Comparison of ENCODE assay signal across 24 cellular contexts in the genomic region with DNA sequence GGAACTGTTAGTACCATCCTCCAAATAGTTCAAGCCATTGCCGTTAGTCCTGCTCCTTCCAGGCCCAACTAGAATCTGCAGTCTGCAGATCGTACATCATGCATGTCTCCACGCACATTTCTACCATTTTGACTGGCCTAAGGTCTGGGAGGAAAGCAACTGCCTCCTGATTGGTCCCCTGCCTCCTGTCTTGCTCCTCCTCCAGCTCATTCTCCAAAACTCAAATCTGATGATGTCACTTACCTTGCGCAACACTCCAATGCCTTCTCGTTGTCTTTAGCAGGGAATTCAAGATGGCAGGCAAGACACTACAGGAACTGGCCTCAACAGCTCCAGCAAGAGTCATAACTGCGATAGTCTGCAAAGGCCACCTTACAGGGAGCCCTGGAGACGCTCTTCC. TPM values are rescaled to one million over a fixed set of nuclear protein-coding genes. Genes with fewer than 3 reads are reported as not detected.
DNase-seq lines count a peak whose midpoint lies in the region; ATAC-seq, FAIRE-seq and TF ChIP-seq lines count a peak whose summit lies in the region.
"Had no signal": no experiment of that assay in that cellular context is flagged by ENCODE, and none has a peak within 500 bp of the region (broad histone marks: within the 10 kb centered on the region; RNA-seq: fewer than 3 reads in every experiment).

No MANE protein-coding gene starts in this region.

- H3K4me3 Mint-ChIP-seq in neural progenitor cell = no peak overlapping the region
- H3K4me3 Mint-ChIP-seq: activated B cell treated with CpG ODN at 0.5 μM for 24 hours; activated CD8-positive, alpha-beta T cell treated with anti-CD3 and anti-CD28 coated beads, Interleukin-2, amount 10 ng/mL, durations not matched to agents 7 days and 5 days; activated T-helper 1 cell treated with anti-CD3 and anti-CD28 coated beads, Interleukin-12 subunit alpha, Interleukin-12 subunit beta, Interleukin-2, Interleukin-4 antibody, amounts not matched to agents 30 ng/mL and 10 ng/mL and 1 ng/mL, durations not matched to agents 14 hours and 24 hours and 36 hours; B cell; HFFc6; T-helper 2 cell treated with Interferon-gamma antibody and Interleukin-4, amounts not matched to agents 5 μg/mL and 100 μg/mL, for 36 hours had no signal

- H3K18ac ChIP-seq in IMR-90 (ENCODE audit: low read depth, low read length) = no peak overlapping the region

- H2BK5ac ChIP-seq in IMR-90 (ENCODE audit: low read depth, low read length, poor library complexity, severe bottlenecking) = no peak overlapping the region

- H3K79me2 ChIP-seq in GM12878 (ENCODE audit: control insufficient read depth, insufficient read depth, low read length) (no peaks in the 10 kb centered on the region), neural progenitor cell (ENCODE audit: low read depth) (no peaks in the 10 kb centered on the region)

- H3K4me3 ChIP-seq in IMR-90 (ENCODE audit: insufficient read depth, low read depth, low read length) (no peak overlapping the region), GM12878 (no peak overlapping the region), neural progenitor cell (no peak overlapping the region)
- H3K4me3 ChIP-seq: gastroesophageal sphincter, SJSA1 had no signal

- H2BK20ac ChIP-seq in IMR-90 (ENCODE audit: low read depth, low read length) = no peak overlapping the region

- POLR2A ChIA-PET in IMR-90 (lab: Charles Lee; ENCODE audit: unreplicated experiment) (interaction anchor here (0.7 kb wide), 1 partner anchor 26 kb away, joined by 3 read pairs; no protein-coding TSS in a partner anchor), GM12878 (lab: Charles Lee) (no interaction called here)

- no peaks in the 10 kb centered on the region for H3K27me3 ChIP-seq in IMR-90 (ENCODE audit: control insufficient read depth, insufficient read depth, low read length)
- H3K27me3 ChIP-seq in GM12878 (replicated peaks in 1 of 2; ENCODE audit: control insufficient read depth in 2 of 2, insufficient read depth in 2 of 2, low read length in 1 of 2) = no peaks in the 10 kb centered on the region
- H3K27me3 ChIP-seq in neural progenitor cell = no peaks in the 10 kb centered on the region
- H3K27me3 ChIP-seq: gastroesophageal sphincter, SJSA1 had no signal

- no peaks in the 10 kb centered on the region for H3K9me1 ChIP-seq in IMR-90 (ENCODE audit: insufficient read depth, low read length)

- no peak overlapping the region for H3K27ac Mint-ChIP-seq in neural progenitor cell
- H3K27ac Mint-ChIP-seq: activated B cell treated with CpG ODN at 0.5 μM for 24 hours; activated CD8-positive, alpha-beta T cell treated with anti-CD3 and anti-CD28 coated beads, Interleukin-2, amount 10 ng/mL, durations not matched to agents 7 days and 5 days; B cell; HFFc6; T-helper 2 cell treated with Interferon-gamma antibody and Interleukin-4, amounts not matched to agents 5 μg/mL and 100 μg/mL, for 36 hours had no signal

- TF ChIP-seq RAD21 in IMR-90 (IDR thresholded peaks at IDR 0.05; ENCODE audit: low read length) (no peak), GM12878 (IDR thresholded peaks at IDR 0.05; ENCODE audit: insufficient read depth, low read depth, low read length) (no peak)

- H3K4me1 Mint-ChIP-seq in neural progenitor cell = no peaks in the 10 kb centered on the region
- H3K4me1 Mint-ChIP-seq: activated B cell treated with CpG ODN at 0.5 μM for 24 hours had no signal

- no peak overlapping the region for H2BK120ac ChIP-seq in IMR-90 (ENCODE audit: low read depth, low read length)

- H3K56ac ChIP-seq in IMR-90 (ENCODE audit: extremely low read depth, insufficient read depth, low read length) = no peak overlapping the region

- TF ChIP-seq POLR2A in IMR-90 (IDR thresholded peaks at IDR 0.05; ENCODE audit: low read depth, low read length) (no peak), GM12878 (IDR thresholded peaks at IDR 0.05; ENCODE audit: low read depth, low read length) (no peak)

- dilution Hi-C loops in IMR-90 (cut with HindIII; ENCODE audit: low sequenced_read_pairs, unreplicated experiment) = no loop called here

- no peak for TF ChIP-seq CTCF in IMR-90 (conservative IDR thresholded peaks at IDR 0.05; ENCODE audit: low read depth, low read length)
- TF ChIP-seq CTCF in GM12878 (IDR thresholded peaks at IDR 0.05 in 2 of 3, conservative IDR thresholded peaks at IDR 0.05 in 1 of 3; ENCODE audit: control insufficient read depth in 2 of 3, extremely low read depth in 1 of 3, insufficient read depth in 1 of 3, low read depth in 3 of 3, low read length in 3 of 3) = no peak
- TF ChIP-seq CTCF in neural progenitor cell (IDR thresholded peaks at IDR 0.05) = no peak

- H3K36me3 ChIP-seq in IMR-90 (ENCODE audit: control insufficient read depth, insufficient read depth, low read length) (no peaks in the 10 kb centered on the region), GM12878 (ENCODE audit: control insufficient read depth in 2 of 2, insufficient read depth in 2 of 2, low read length in 1 of 2) (no peaks in the 10 kb centered on the region), neural progenitor cell (no peaks in the 10 kb centered on the region)
- H3K36me3 ChIP-seq: gastroesophageal sphincter, SJSA1 had no signal

- peaks cover 3% of the 10 kb centered on the region for H3K9me3 Mint-ChIP-seq in neural progenitor cell
- H3K9me3 Mint-ChIP-seq: activated B cell treated with CpG ODN at 0.5 μM for 24 hours, HFFc6 had no signal

- no peak overlapping the region for H4K8ac ChIP-seq in IMR-90 (ENCODE audit: low read depth in 2 of 2, low read length in 2 of 2)

- SMC1A ChIA-PET in GM12878 (lab: Charles Lee; ENCODE audit: uncharacterized antibody, unreplicated experiment) = no interaction called here

- H2BK15ac ChIP-seq in IMR-90 (ENCODE audit: low read depth, low read length) = no peak overlapping the region

- peak overlapping the region; percentile 50 for H2AK9ac ChIP-seq in IMR-90 (replicated peaks; ENCODE audit: low read depth, low read length, poor library complexity)

- H3F3A ChIP-seq in neural progenitor cell (ENCODE audit: low read depth) = no peaks in the 10 kb centered on the region

- RAD21 ChIA-PET in GM12878 (lab: Charles Lee; ENCODE audit: unreplicated experiment) = no interaction called here

- H2AFZ ChIP-seq in IMR-90 (replicated peaks; ENCODE audit: low read length, poor library complexity) (peak overlapping the region; percentile 46), GM12878 (ENCODE audit: control insufficient read depth, low read depth, low read length) (no peak overlapping the region), neural progenitor cell (replicated peaks) (peak overlapping the region; percentile 22)

- no peak overlapping the region for H4K5ac ChIP-seq in IMR-90 (ENCODE audit: low read depth, low read length)

- no peak overlapping the region for H3K27ac ChIP-seq in IMR-90 (ENCODE audit: insufficient read depth, low read length)
- no peak overlapping the region for H3K27ac ChIP-seq in GM12878 (ENCODE audit: control insufficient read depth, insufficient read depth)
- no peak overlapping the region for H3K27ac ChIP-seq in neural progenitor cell
- H3K27ac ChIP-seq: epithelial cell of prostate, gastroesophageal sphincter, SJSA1 had no signal

- peak; percentile 31 for FAIRE-seq in GM12878 (lab: Jason Lieb, UNC)

- intact Hi-C loops in IMR-90 (cut with micrococcal nuclease) = no loop called here
- intact Hi-C loops in GM12878 (cut with micrococcal nuclease; ENCODE audit: unreplicated experiment) = no loop called here

- H2AK5ac ChIP-seq in IMR-90 (ENCODE audit: low read depth, low read length) = no peak overlapping the region

- H3K23ac ChIP-seq in IMR-90 (ENCODE audit: low read depth, low read length) = no peak overlapping the region

- H3K79me1 ChIP-seq in IMR-90 (ENCODE audit: low read depth in 1 of 2, low read length in 2 of 2) = no peaks in the 10 kb centered on the region

- H4K91ac ChIP-seq in IMR-90 (ENCODE audit: insufficient read depth, low read depth, low read length) = no peak overlapping the region

- H3K9me3 ChIP-seq in IMR-90 (ENCODE audit: control insufficient read depth, insufficient read depth, low read length) (peaks cover 2% of the 10 kb centered on the region; the same call in 1 of the 2 replicates), GM12878 (replicated peaks; ENCODE audit: control insufficient read depth, insufficient read depth, low read length) (peaks cover 2% of the 10 kb centered on the region; the same call in 1 of the 3 replicates), neural progenitor cell (ENCODE audit: low read depth) (no peaks in the 10 kb centered on the region)
- H3K9me3 ChIP-seq: Caco-2, gastroesophageal sphincter, SJSA1 had no signal

- no peaks in the 10 kb centered on the region for H3K4me1 ChIP-seq in IMR-90 (ENCODE audit: control insufficient read depth, insufficient read depth, low read length)
- H3K4me1 ChIP-seq in GM12878 (ENCODE audit: control insufficient read depth, insufficient read depth, low read length) = no peaks in the 10 kb centered on the region
- no peaks in the 10 kb centered on the region for H3K4me1 ChIP-seq in neural progenitor cell
- H3K4me1 ChIP-seq: Caco-2, gastroesophageal sphincter, SJSA1 had no signal

- H3K9ac ChIP-seq in IMR-90 (ENCODE audit: low read depth, low read length) (no peak overlapping the region), GM12878 (ENCODE audit: control insufficient read depth, insufficient read depth, low read length) (no peak overlapping the region), neural progenitor cell (no peak overlapping the region)

- BruUV-seq in IMR-90 (replicated peaks; lab: Mats Ljungman, UMichigan) (no TSS peak), GM12878 (replicated peaks; lab: Mats Ljungman, UMichigan) (no TSS peak)

- no peaks in the 10 kb centered on the region for H4K20me1 ChIP-seq in IMR-90 (ENCODE audit: insufficient read depth, low read length)
- no peaks in the 10 kb centered on the region for H4K20me1 ChIP-seq in GM12878 (ENCODE audit: control insufficient read depth, insufficient read depth)
- no peaks in the 10 kb centered on the region for H4K20me1 ChIP-seq in neural progenitor cell (ENCODE audit: low read depth)

- H3K4ac ChIP-seq in IMR-90 (ENCODE audit: low read depth, low read length) = no peak overlapping the region

- WGBS in IMR-90 (ENCODE audit: extremely low coverage in 2 of 2, insufficient read length in 1 of 2), 2 experiments = 81% methylated on average over 4 of the region's 7 CpGs; no CpG with 5 or more reads in 1 of the 2 experiments
- WGBS in GM12878 (ENCODE audit: insufficient coverage, insufficient replicate concordance, low lambda C conversion rate, missing lambda C conversion rate) = 69% methylated on average over 7 of the region's 7 CpGs

- H3K27me3 Mint-ChIP-seq in neural progenitor cell (ENCODE audit: insufficient read depth, low read depth) = peaks cover 6% of the 10 kb centered on the region
- H3K27me3 Mint-ChIP-seq: activated B cell treated with CpG ODN at 0.5 μM for 24 hours, B cell had no signal

- no peak overlapping the region for H3K4me2 ChIP-seq in IMR-90 (ENCODE audit: low read depth, low read length)
- H3K4me2 ChIP-seq in GM12878 (ENCODE audit: control insufficient read depth, insufficient read depth) = no peak overlapping the region
- no peak overlapping the region for H3K4me2 ChIP-seq in neural progenitor cell

- DNase-seq in IMR-90 (no peak), GM12878 (ENCODE audit: low read depth, low spot score) (no peak), neural progenitor cell (ENCODE audit: low spot score) (no peak)
- DNase-seq in activated effector memory CD4-positive, alpha-beta T cell treated with anti-CD3 and anti-CD28 coated beads, Interleukin-2, amount 50 U/mL, for 16 hours = no peak
- DNase-seq: activated B cell treated with CpG ODN at 0.5 μM for 24 hours; activated CD8-positive, alpha-beta T cell treated with anti-CD3 and anti-CD28 coated beads, Interleukin-2, amount 10 ng/mL, durations not matched to agents 7 days and 5 days; Caco-2; HFFc6; NCI-H1436; NCI-H774; occipital lobe; PC-3; stimulated activated CD4-positive, alpha-beta T cell treated with anti-CD3 and anti-CD28 coated beads, Interleukin-12 subunit alpha, Interleukin-12 subunit beta, amount 100 ng/mL, for 4 hours had no signal

- in situ Hi-C loops in IMR-90 (cut with MboI; ENCODE audit: low sequenced_read_pairs) = no loop called here
- in situ Hi-C loops in GM12878 (cut with MboI) = no loop called here

- H3K36me3 Mint-ChIP-seq in neural progenitor cell = peaks cover 2% of the 10 kb centered on the region

- TF ChIP-seq EP300 in GM12878 (IDR thresholded peaks at IDR 0.05; ENCODE audit: borderline replicate concordance in 1 of 2, control insufficient read depth in 1 of 2, low read depth in 2 of 2, low read length in 2 of 2) = no peak

- no peak overlapping the region for H3K14ac ChIP-seq in IMR-90 (replicated peaks; ENCODE audit: low read depth, low read length)

- CTCF ChIA-PET in IMR-90 (lab: Yijun Ruan, JAX) (no interaction called here), GM12878 (lab: Yijun Ruan, JAX) (no interaction called here)

- no peak for ATAC-seq in IMR-90 (ENCODE audit: low read depth)
- no peak for ATAC-seq in GM12878
- ATAC-seq in HG03442 (IDR thresholded peaks at IDR 0.05; ENCODE audit: unreplicated experiment) = no peak
- ATAC-seq: activated CD8-positive, alpha-beta T cell treated with anti-CD3 and anti-CD28 coated beads, Interleukin-2, amount 10 ng/mL, durations not matched to agents 7 days and 5 days; gastroesophageal sphincter; left lobe of liver; PC-3 had no signal

RNA-seq across cellular contexts. Expression of gene HCAR1, which starts 9.7 kb away (rescaled TPM):
- total RNA-seq in IMR-90 (2012; rRNA removed) = under 0.01 TPM in 1 of 2 replicates, not detected in the other
- 0.03 TPM in 2 replicates for polyA plus RNA-seq in IMR-90 (2012; rRNA removed)
- 0.01 and 0.02 TPM in 2 replicates for polyA plus RNA-seq in IMR-90 (2012; cell fraction: cytosol; rRNA removed)
- 0.01 TPM in 1 of 2 replicates, not detected in the other for polyA plus RNA-seq in IMR-90 (2012; cell fraction: nucleus; rRNA removed; ENCODE audit: low replicate concordance)
- 0.06 TPM in 1 of 2 replicates, not detected in the other for total RNA-seq in GM12878 (2013; cell fraction: nucleolus; rRNA removed)
- total RNA-seq in GM12878 (2014; rRNA removed) = under 0.01 TPM in 1 of 2 replicates, not detected in the other
- 0.04 and 0.05 TPM in 2 replicates for total RNA-seq in GM12878 (2014; rRNA removed; fragmentation: Illumina TruSeq; extraction: Trizol)
- 0.05 TPM in 2 replicates for total RNA-seq in GM12878 (2021)
- not detected for polyA plus RNA-seq in GM12878 (2011; ENCODE audit: low read depth)
- polyA plus RNA-seq in GM12878 (2011; rRNA removed) = not detected in 2 replicates
- polyA plus RNA-seq in GM12878 (2011; cell fraction: cytosol; rRNA removed) = not detected in 2 replicates
- polyA plus RNA-seq in GM12878 (2011; cell fraction: nucleus; rRNA removed) = not detected in 2 replicates
- polyA plus RNA-seq in GM12878 (2012) = 0.03 TPM in 1 of 2 replicates, not detected in the other
- polyA plus RNA-seq in GM12878 (2014; fragmentation: Illumina TruSeq; extraction: Trizol) = 0.01 and 0.03 TPM in 2 replicates
- polyA plus RNA-seq in GM12878 (2014; fragmentation: Nextera tagmentation; extraction: Ambion mirVana) = not detected
- polyA plus RNA-seq in GM12878 (2014; rRNA removed) = 0.06 TPM in 1 of 2 replicates, not detected in the other
- not detected for polyA plus RNA-seq in GM12878 (2016; fragmentation: Nextera tagmentation; extraction: Ambion mirVana)
- not detected in 2 replicates for polyA minus RNA-seq in GM12878 (2011; rRNA and poly(A)+ RNA removed)
- not detected in 2 replicates for polyA minus RNA-seq in GM12878 (2011; cell fraction: cytosol; rRNA and poly(A)+ RNA removed)
- not detected in 2 replicates for polyA minus RNA-seq in GM12878 (2011; cell fraction: nucleus; rRNA and poly(A)+ RNA removed)
- total RNA-seq in neural progenitor cell (ENCODE audit: low replicate concordance) = 0.06 TPM in 1 of 2 replicates, not detected in the other
- total RNA-seq: activated B cell treated with CpG ODN at 0.5 μM for 24 hours, B cell, HFFc6, left lobe of liver, LHCN-M2, SJSA1 had no signal

RNA-seq across cellular contexts. Expression of gene DENR, which starts 12.3 kb away (rescaled TPM):
- 8.2 and 32.2 TPM in 2 replicates for total RNA-seq in IMR-90 (2012; rRNA removed)
- polyA plus RNA-seq in IMR-90 (2012; rRNA removed) = 18.4 and 24.5 TPM in 2 replicates
- 6.0 and 8.7 TPM in 2 replicates for polyA plus RNA-seq in IMR-90 (2012; cell fraction: cytosol; rRNA removed)
- 3.4 and 14.4 TPM in 2 replicates for polyA plus RNA-seq in IMR-90 (2012; cell fraction: nucleus; rRNA removed; ENCODE audit: low replicate concordance)
- 71.4 and 71.6 TPM in 2 replicates for total RNA-seq in GM12878 (2013; cell fraction: nucleolus; rRNA removed)
- total RNA-seq in GM12878 (2014; rRNA removed) = 46.7 and 51.8 TPM in 2 replicates
- 60.4 and 61.4 TPM in 2 replicates for total RNA-seq in GM12878 (2014; rRNA removed; fragmentation: Illumina TruSeq; extraction: Trizol)
- total RNA-seq in GM12878 (2021) = 52.0 and 54.3 TPM in 2 replicates
- 19.8 TPM for polyA plus RNA-seq in GM12878 (2011; ENCODE audit: low read depth)
- 55.6 and 96.0 TPM in 2 replicates for polyA plus RNA-seq in GM12878 (2011; rRNA removed)
- 28.4 and 28.7 TPM in 2 replicates for polyA plus RNA-seq in GM12878 (2011; cell fraction: cytosol; rRNA removed)
- 16.5 and 26.0 TPM in 2 replicates for polyA plus RNA-seq in GM12878 (2011; cell fraction: nucleus; rRNA removed)
- 37.3 and 39.8 TPM in 2 replicates for polyA plus RNA-seq in GM12878 (2012)
- 67.8 and 74.6 TPM in 2 replicates for polyA plus RNA-seq in GM12878 (2014; fragmentation: Illumina TruSeq; extraction: Trizol)
- polyA plus RNA-seq in GM12878 (2014; fragmentation: Nextera tagmentation; extraction: Ambion mirVana) = 10 to 100 TPM; 29.4 to 44.5 TPM
- polyA plus RNA-seq in GM12878 (2014; rRNA removed) = 50.9 and 61.1 TPM in 2 replicates
- 10 to 100 TPM; 94.2 to 97.7 TPM for polyA plus RNA-seq in GM12878 (2016; fragmentation: Nextera tagmentation; extraction: Ambion mirVana)
- polyA minus RNA-seq in GM12878 (2011; rRNA and poly(A)+ RNA removed) = 20.5 and 20.7 TPM in 2 replicates
- 9.4 and 11.6 TPM in 2 replicates for polyA minus RNA-seq in GM12878 (2011; cell fraction: cytosol; rRNA and poly(A)+ RNA removed)
- polyA minus RNA-seq in GM12878 (2011; cell fraction: nucleus; rRNA and poly(A)+ RNA removed) = 16.1 and 22.9 TPM in 2 replicates
- total RNA-seq in neural progenitor cell (ENCODE audit: low replicate concordance) = 52.9 and 100.0 TPM in 2 replicates

RNA-seq across cellular contexts. Expression of gene HCAR3, which starts 23.7 kb away (rescaled TPM):
- not detected in 2 replicates for total RNA-seq in IMR-90 (2012; rRNA removed)
- polyA plus RNA-seq in IMR-90 (2012; rRNA removed) = not detected in 2 replicates
- polyA plus RNA-seq in IMR-90 (2012; cell fraction: cytosol; rRNA removed) = not detected in 2 replicates
- polyA plus RNA-seq in IMR-90 (2012; cell fraction: nucleus; rRNA removed; ENCODE audit: low replicate concordance) = not detected in 2 replicates
- 1.2 and 1.3 TPM in 2 replicates for total RNA-seq in GM12878 (2013; cell fraction: nucleolus; rRNA removed)
- 1.0 and 1.2 TPM in 2 replicates for total RNA-seq in GM12878 (2014; rRNA removed)
- 2.0 and 2.4 TPM in 2 replicates for total RNA-seq in GM12878 (2014; rRNA removed; fragmentation: Illumina TruSeq; extraction: Trizol)
- total RNA-seq in GM12878 (2021) = 1.9 and 2.2 TPM in 2 replicates
- 0.79 TPM for polyA plus RNA-seq in GM12878 (2011; ENCODE audit: low read depth)
- 0.50 and 0.57 TPM in 2 replicates for polyA plus RNA-seq in GM12878 (2011; rRNA removed)
- polyA plus RNA-seq in GM12878 (2011; cell fraction: cytosol; rRNA removed) = 0.61 and 0.69 TPM in 2 replicates
- polyA plus RNA-seq in GM12878 (2011; cell fraction: nucleus; rRNA removed) = 0.32 and 0.46 TPM in 2 replicates
- polyA plus RNA-seq in GM12878 (2012) = 1.4 and 1.6 TPM in 2 replicates
- 2.4 and 3.1 TPM in 2 replicates for polyA plus RNA-seq in GM12878 (2014; fragmentation: Illumina TruSeq; extraction: Trizol)
- polyA plus RNA-seq in GM12878 (2014; fragmentation: Nextera tagmentation; extraction: Ambion mirVana) = 1 to 10 TPM; 2.2 to 3.0 TPM
- polyA plus RNA-seq in GM12878 (2014; rRNA removed) = 1.5 and 2.4 TPM in 2 replicates
- polyA plus RNA-seq in GM12878 (2016; fragmentation: Nextera tagmentation; extraction: Ambion mirVana) = 1 to 10 TPM; 1.6 to 2.2 TPM
- 1.2 and 1.5 TPM in 2 replicates for polyA minus RNA-seq in GM12878 (2011; rRNA and poly(A)+ RNA removed)
- not detected in 2 replicates for polyA minus RNA-seq in GM12878 (2011; cell fraction: cytosol; rRNA and poly(A)+ RNA removed)
- 0.60 and 1.1 TPM in 2 replicates for polyA minus RNA-seq in GM12878 (2011; cell fraction: nucleus; rRNA and poly(A)+ RNA removed)
- total RNA-seq in neural progenitor cell (ENCODE audit: low replicate concordance) = not detected in 2 replicates
- total RNA-seq: activated B cell treated with CpG ODN at 0.5 μM for 24 hours; activated CD8-positive, alpha-beta T cell treated with anti-CD3 and anti-CD28 coated beads, Interleukin-2, amount 10 ng/mL, durations not matched to agents 7 days and 5 days; dermis microvascular lymphatic vessel endothelial cell; gastroesophageal sphincter; HFFc6; left lobe of liver; LHCN-M2; PC-3; SJSA1 had no signal

RNA-seq across cellular contexts. Expression of gene CCDC62, which starts 34.0 kb away (rescaled TPM):
- total RNA-seq in IMR-90 (2012; rRNA removed) (0.18 and 0.28 TPM in 2 replicates), GM12878 (2014; rRNA removed) (0.28 and 0.33 TPM in 2 replicates), GM12878 (2014; rRNA removed; fragmentation: Illumina TruSeq; extraction: Trizol) (0.41 and 0.54 TPM in 2 replicates), GM12878 (2021) (0.48 and 0.59 TPM in 2 replicates), neural progenitor cell (ENCODE audit: low replicate concordance) (0.79 and 0.81 TPM in 2 replicates)
- polyA plus RNA-seq in IMR-90 (2012; rRNA removed) (0.09 and 0.10 TPM in 2 replicates), GM12878 (2011; rRNA removed) (0.39 and 0.69 TPM in 2 replicates), GM12878 (2014; fragmentation: Illumina TruSeq; extraction: Trizol) (0.29 and 0.54 TPM in 2 replicates), GM12878 (2014; fragmentation: Nextera tagmentation; extraction: Ambion mirVana) (under 1 TPM; 0.08 to 0.09 TPM), GM12878 (2014; rRNA removed) (0.20 and 0.32 TPM in 2 replicates), GM12878 (2016; fragmentation: Nextera tagmentation; extraction: Ambion mirVana) (under 1 TPM; 0.16 to 0.25 TPM)
- polyA plus RNA-seq in IMR-90 (2012; cell fraction: cytosol; rRNA removed) = 0.01 and 0.06 TPM in 2 replicates
- 0.05 and 0.41 TPM in 2 replicates for polyA plus RNA-seq in IMR-90 (2012; cell fraction: nucleus; rRNA removed; ENCODE audit: low replicate concordance)
- total RNA-seq in GM12878 (2013; cell fraction: nucleolus; rRNA removed) = 3.6 and 3.9 TPM in 2 replicates
- 0.10 TPM for polyA plus RNA-seq in GM12878 (2011; ENCODE audit: low read depth)
- 0.09 and 0.10 TPM in 2 replicates for polyA plus RNA-seq in GM12878 (2011; cell fraction: cytosol; rRNA removed)
- 0.38 and 0.46 TPM in 2 replicates for polyA plus RNA-seq in GM12878 (2011; cell fraction: nucleus; rRNA removed)
- polyA plus RNA-seq in GM12878 (2012) = 0.22 TPM in 2 replicates
- 1.1 TPM in 2 replicates for polyA minus RNA-seq in GM12878 (2011; rRNA and poly(A)+ RNA removed)
- 0.62 TPM in 1 of 2 replicates, not detected in the other for polyA minus RNA-seq in GM12878 (2011; cell fraction: cytosol; rRNA and poly(A)+ RNA removed)
- 0.24 and 0.57 TPM in 2 replicates for polyA minus RNA-seq in GM12878 (2011; cell fraction: nucleus; rRNA and poly(A)+ RNA removed)

RNA-seq across cellular contexts. Expression of gene HCAR2, which starts 37.2 kb away (rescaled TPM):
- total RNA-seq in IMR-90 (2012; rRNA removed) = not detected in 2 replicates
- not detected in 2 replicates for polyA plus RNA-seq in IMR-90 (2012; rRNA removed)
- not detected in 2 replicates for polyA plus RNA-seq in IMR-90 (2012; cell fraction: cytosol; rRNA removed)
- not detected in 2 replicates for polyA plus RNA-seq in IMR-90 (2012; cell fraction: nucleus; rRNA removed; ENCODE audit: low replicate concordance)
- 0.25 and 0.39 TPM in 2 replicates for total RNA-seq in GM12878 (2013; cell fraction: nucleolus; rRNA removed)
- 0.22 and 0.34 TPM in 2 replicates for total RNA-seq in GM12878 (2014; rRNA removed)
- total RNA-seq in GM12878 (2014; rRNA removed; fragmentation: Illumina TruSeq; extraction: Trizol) = 0.22 and 0.37 TPM in 2 replicates
- 0.13 and 0.28 TPM in 2 replicates for total RNA-seq in GM12878 (2021)
- not detected for polyA plus RNA-seq in GM12878 (2011; ENCODE audit: low read depth)
- polyA plus RNA-seq in GM12878 (2011; rRNA removed) = 0.16 and 0.19 TPM in 2 replicates
- polyA plus RNA-seq in GM12878 (2011; cell fraction: cytosol; rRNA removed) = 0.18 and 0.27 TPM in 2 replicates
- polyA plus RNA-seq in GM12878 (2011; cell fraction: nucleus; rRNA removed) = 0.19 and 0.25 TPM in 2 replicates
- polyA plus RNA-seq in GM12878 (2012) = 0.32 and 0.37 TPM in 2 replicates
- 0.25 and 0.93 TPM in 2 replicates for polyA plus RNA-seq in GM12878 (2014; fragmentation: Illumina TruSeq; extraction: Trizol)
- polyA plus RNA-seq in GM12878 (2014; fragmentation: Nextera tagmentation; extraction: Ambion mirVana) = under 1 TPM; 0.37 to 0.66 TPM
- 0.18 and 0.58 TPM in 2 replicates for polyA plus RNA-seq in GM12878 (2014; rRNA removed)
- under 1 TPM; 0.43 to 0.48 TPM for polyA plus RNA-seq in GM12878 (2016; fragmentation: Nextera tagmentation; extraction: Ambion mirVana)
- 0.26 and 0.59 TPM in 2 replicates for polyA minus RNA-seq in GM12878 (2011; rRNA and poly(A)+ RNA removed)
- not detected in 2 replicates for polyA minus RNA-seq in GM12878 (2011; cell fraction: cytosol; rRNA and poly(A)+ RNA removed)
- polyA minus RNA-seq in GM12878 (2011; cell fraction: nucleus; rRNA and poly(A)+ RNA removed) = 0.12 and 0.29 TPM in 2 replicates
- not detected in 2 replicates for total RNA-seq in neural progenitor cell (ENCODE audit: low replicate concordance)
- total RNA-seq: activated B cell treated with CpG ODN at 0.5 μM for 24 hours; activated CD8-positive, alpha-beta T cell treated with anti-CD3 and anti-CD28 coated beads, Interleukin-2, amount 10 ng/mL, durations not matched to agents 7 days and 5 days; B cell; dermis microvascular lymphatic vessel endothelial cell; HFFc6; left lobe of liver; LHCN-M2; occipital lobe; PC-3; SJSA1; temporal lobe had no signal
